Comparison of ENCODE assay signal across 18 cellular contexts in the genomic region with DNA sequence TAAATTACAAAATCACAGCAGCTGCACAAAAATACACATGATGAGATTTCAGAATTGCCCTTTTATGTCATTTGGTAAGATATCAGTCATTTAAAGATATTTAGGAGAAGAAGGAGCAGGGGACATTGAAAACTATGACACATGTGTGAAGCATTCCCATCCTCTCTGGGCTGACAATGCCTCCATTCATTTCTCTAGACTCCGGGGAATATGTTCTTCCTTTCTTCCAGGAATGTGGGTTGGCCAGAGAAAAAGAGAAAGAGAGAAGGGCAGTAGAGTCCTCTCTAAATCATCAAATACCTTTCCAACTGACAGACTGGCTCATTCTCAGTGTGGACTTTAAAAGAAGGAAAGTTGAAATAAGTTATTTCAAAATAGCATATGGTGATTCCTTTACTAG.
DNase-seq lines count a peak whose midpoint lies in the region; ATAC-seq and TF ChIP-seq lines count a peak whose summit lies in the region.
"Had no signal": no experiment of that assay in that cellular context is flagged by ENCODE, and none has a peak within 500 bp of the region (broad histone marks: within the 10 kb centered on the region; RNA-seq: fewer than 3 reads in every experiment).

No MANE protein-coding gene starts in this region.

- TF ChIP-seq RAD21 in IMR-90 (IDR thresholded peaks at IDR 0.05; ENCODE audit: low read length), result no peak

- TF ChIP-seq POLR2A in IMR-90 (IDR thresholded peaks at IDR 0.05; ENCODE audit: low read depth, low read length), result no peak

- CTCF ChIA-PET in IMR-90 (lab: Yijun Ruan, JAX), result interaction anchor here (0.6 kb wide), 1 partner anchor 141 kb away, joined by 11 read pairs; no protein-coding TSS in a partner anchor

- H4K20me1 ChIP-seq in IMR-90 (ENCODE audit: insufficient read depth, low read length), result no peaks in the 10 kb centered on the region

- dilution Hi-C loops in IMR-90 (cut with HindIII; ENCODE audit: low sequenced_read_pairs, unreplicated experiment), result no loop called here

- no peaks in the 10 kb centered on the region for H3K27me3 Mint-ChIP-seq in immature natural killer cell (ENCODE audit: low read depth in 3 of 3)

- no peak overlapping the region for H2BK12ac ChIP-seq in mesenchymal stem cell (ENCODE audit: low read length in 2 of 2)

- H3K9ac ChIP-seq in IMR-90 (ENCODE audit: low read depth, low read length) (no peak overlapping the region), mesenchymal stem cell (ENCODE audit: low read length) (no peak overlapping the region)

- no peaks in the 10 kb centered on the region for H3K9me1 ChIP-seq in IMR-90 (ENCODE audit: insufficient read depth, low read length)

- H3K4me1 ChIP-seq in IMR-90 (ENCODE audit: control insufficient read depth, insufficient read depth, low read length), result no peaks in the 10 kb centered on the region
- H3K4me1 ChIP-seq in mesenchymal stem cell (ENCODE audit: control insufficient read depth, insufficient read depth, low read depth, low read length), result no peaks in the 10 kb centered on the region
- H3K4me1 ChIP-seq: body of pancreas, vagina had no signal

- H3K36me3 ChIP-seq in IMR-90 (ENCODE audit: control insufficient read depth, insufficient read depth, low read length), result no peaks in the 10 kb centered on the region
- H3K36me3 ChIP-seq in mesenchymal stem cell (ENCODE audit: control insufficient read depth in 1 of 2, insufficient read depth in 2 of 2, low read depth in 1 of 2, low read length in 2 of 2), result no peaks in the 10 kb centered on the region
- H3K36me3 ChIP-seq: vagina had no signal

- H3K4me3 Mint-ChIP-seq in immature natural killer cell, result no peak overlapping the region
- H3K4me3 Mint-ChIP-seq: activated T-cell treated with anti-CD3 and anti-CD28 coated beads, Interleukin-2, amount 50 U/mL, for 24 hours; WTC11 had no signal

- H3K9me3 Mint-ChIP-seq in immature natural killer cell, result peaks cover 0 to 16% (median 4%) of the 10 kb centered on the region in 6 donors

- H2AK5ac ChIP-seq in IMR-90 (ENCODE audit: low read depth, low read length) (no peak overlapping the region), mesenchymal stem cell (ENCODE audit: low read length, severe bottlenecking) (no peak overlapping the region)

- peak; percentile 77 for ATAC-seq in IMR-90 (ENCODE audit: low read depth)
- no peak for ATAC-seq in left lobe of liver
- ATAC-seq: body of pancreas, esophagus mucosa, WTC11 had no signal

- H4K5ac ChIP-seq in IMR-90 (ENCODE audit: low read depth, low read length), result no peak overlapping the region

- in situ Hi-C loops in IMR-90 (cut with MboI; ENCODE audit: low sequenced_read_pairs), result loop anchor here (25.0 kb wide), 1 partner anchor 894 kb away; no protein-coding TSS in a partner anchor

- H3K79me1 ChIP-seq in IMR-90 (ENCODE audit: low read depth in 1 of 2, low read length in 2 of 2) (no peaks in the 10 kb centered on the region), mesenchymal stem cell (replicated peaks; ENCODE audit: low read length, poor library complexity, severe bottlenecking) (no peaks in the 10 kb centered on the region)

- WGBS in IMR-90 (ENCODE audit: extremely low coverage in 2 of 2, insufficient read length in 1 of 2), 2 experiments, result no CpG with 5 or more reads among the region's 1 CpG
- WGBS in mesenchymal stem cell, result no CpG with 5 or more reads among the region's 1 CpG

- H3K9me3 ChIP-seq in IMR-90 (ENCODE audit: control insufficient read depth, insufficient read depth, low read length) (no peaks in the 10 kb centered on the region), mesenchymal stem cell (ENCODE audit: control insufficient read depth, low read length) (peaks cover 5% of the 10 kb centered on the region)
- H3K9me3 ChIP-seq: body of pancreas, vagina had no signal

- H2AFZ ChIP-seq in IMR-90 (replicated peaks; ENCODE audit: low read length, poor library complexity) (no peak overlapping the region), mesenchymal stem cell (ENCODE audit: low read depth, low read length) (no peak overlapping the region)

- no peak for TF ChIP-seq CTCF in IMR-90 (conservative IDR thresholded peaks at IDR 0.05; ENCODE audit: low read depth, low read length)

- H2BK5ac ChIP-seq in IMR-90 (ENCODE audit: low read depth, low read length, poor library complexity, severe bottlenecking) (no peak overlapping the region), mesenchymal stem cell (ENCODE audit: low read depth, low read length, poor library complexity, severe bottlenecking) (no peak overlapping the region)

- H3K27me3 ChIP-seq in IMR-90 (ENCODE audit: control insufficient read depth, insufficient read depth, low read length), result no peaks in the 10 kb centered on the region
- H3K27me3 ChIP-seq in mesenchymal stem cell (ENCODE audit: control insufficient read depth in 1 of 2, insufficient read depth in 1 of 2, low read length in 2 of 2), result no peaks in the 10 kb centered on the region
- H3K27me3 ChIP-seq: body of pancreas, vagina had no signal

- H3K14ac ChIP-seq in IMR-90 (replicated peaks; ENCODE audit: low read depth, low read length), result no peak overlapping the region
- no peak overlapping the region for H3K14ac ChIP-seq in mesenchymal stem cell (ENCODE audit: low read length in 2 of 2)

- H3K4me1 Mint-ChIP-seq in immature natural killer cell, result no peaks in the 10 kb centered on the region

- POLR2A ChIA-PET in IMR-90 (lab: Charles Lee; ENCODE audit: unreplicated experiment), result no interaction called here

- peak overlapping the region; percentile 53; the same call in 1 of the 2 replicates for H3K4me2 ChIP-seq in IMR-90 (ENCODE audit: low read depth, low read length)
- no peak overlapping the region for H3K4me2 ChIP-seq in mesenchymal stem cell (ENCODE audit: low read length, poor library complexity, severe bottlenecking)

- H4K91ac ChIP-seq in IMR-90 (ENCODE audit: insufficient read depth, low read depth, low read length), result no peak overlapping the region
- no peak overlapping the region for H4K91ac ChIP-seq in mesenchymal stem cell (ENCODE audit: low read length)

- intact Hi-C loops in IMR-90 (cut with micrococcal nuclease), result no loop called here

- no peak overlapping the region for H3K27ac Mint-ChIP-seq in immature natural killer cell
- H3K27ac Mint-ChIP-seq: activated T-cell treated with anti-CD3 and anti-CD28 coated beads, Interleukin-2, amount 50 U/mL, for 24 hours; WTC11 had no signal

- H2BK15ac ChIP-seq in IMR-90 (ENCODE audit: low read depth, low read length), result no peak overlapping the region
- H2BK15ac ChIP-seq in mesenchymal stem cell (ENCODE audit: low read depth, poor library complexity, severe bottlenecking), result no peak overlapping the region

- H3K4me3 ChIP-seq in IMR-90 (ENCODE audit: insufficient read depth, low read depth, low read length) (no peak overlapping the region), mesenchymal stem cell (ENCODE audit: insufficient read depth in 1 of 2, low read depth in 1 of 2, low read length in 2 of 2) (no peak overlapping the region)
- H3K4me3 ChIP-seq: body of pancreas, vagina had no signal

- no peak overlapping the region for H3K56ac ChIP-seq in IMR-90 (ENCODE audit: extremely low read depth, insufficient read depth, low read length)

- H3K4ac ChIP-seq in IMR-90 (ENCODE audit: low read depth, low read length) (no peak overlapping the region), mesenchymal stem cell (ENCODE audit: low read depth in 1 of 2, low read length in 2 of 2) (no peak overlapping the region)

- no peak overlapping the region for H4K8ac ChIP-seq in IMR-90 (ENCODE audit: low read depth in 2 of 2, low read length in 2 of 2)
- H4K8ac ChIP-seq in mesenchymal stem cell (ENCODE audit: low read length), result no peak overlapping the region

- H2BK20ac ChIP-seq in IMR-90 (ENCODE audit: low read depth, low read length), result no peak overlapping the region

- no peaks in the 10 kb centered on the region for H3K36me3 Mint-ChIP-seq in immature natural killer cell

- peak; percentile 59 for DNase-seq in AG20443 (ENCODE audit: low spot score)
- peak; percentile 74 for DNase-seq in IMR-90
- DNase-seq in dermis blood vessel endothelial cell, result peak; percentile 37
- DNase-seq in mesenchymal stem cell, result peak; percentile 23
- DNase-seq in immature natural killer cell, result no peak
- no peak for DNase-seq in HuH-7.5 (ENCODE audit: low spot score)
- no peak for DNase-seq in left lobe of liver (ENCODE audit: low spot score)
- DNase-seq in activated gamma-delta T cell (lab: John Stamatoyannopoulos, UW), result no peak
- DNase-seq: activated T-cell treated with anti-CD3 and anti-CD28 coated beads, Interleukin-2, amount 50 U/mL, for 24 hours; AML-193; body of pancreas; NCI-H1092; NCI-H524 treated with DMSO at 0.1 percent for 48 hours; SIG-M5; stimulated activated CD4-positive, alpha-beta T cell treated with anti-CD3 and anti-CD28 coated beads, Interleukin-15, amount 100 ng/mL, for 24 hours had no signal

- H3K18ac ChIP-seq in IMR-90 (ENCODE audit: low read depth, low read length) (no peak overlapping the region), mesenchymal stem cell (ENCODE audit: low read depth in 1 of 2, low read length in 2 of 2) (no peak overlapping the region)

- H2BK120ac ChIP-seq in IMR-90 (ENCODE audit: low read depth, low read length) (no peak overlapping the region), mesenchymal stem cell (ENCODE audit: low read depth, low read length) (no peak overlapping the region)

- BruUV-seq in IMR-90 (replicated peaks; lab: Mats Ljungman, UMichigan), result no TSS peak

- no peak overlapping the region for H3K23ac ChIP-seq in IMR-90 (ENCODE audit: low read depth, low read length)
- no peak overlapping the region for H3K23ac ChIP-seq in mesenchymal stem cell (ENCODE audit: low read length in 2 of 2)

- H3K27ac ChIP-seq in IMR-90 (ENCODE audit: insufficient read depth, low read length) (no peak overlapping the region), mesenchymal stem cell (ENCODE audit: low read length, poor library complexity, severe bottlenecking) (no peak overlapping the region)
- H3K27ac ChIP-seq: body of pancreas, vagina had no signal

- no peak overlapping the region for H2AK9ac ChIP-seq in IMR-90 (replicated peaks; ENCODE audit: low read depth, low read length, poor library complexity)

TF ChIP-seq in IMR-90, 13 proteins besides CTCF, POLR2A, EP300 and RAD21 (continues in another document):
- TF ChIP-seq NFE2L2 (IDR thresholded peaks at IDR 0.05; ENCODE audit: low read depth, low read length), result no peak
- TF ChIP-seq, protein P1, sequence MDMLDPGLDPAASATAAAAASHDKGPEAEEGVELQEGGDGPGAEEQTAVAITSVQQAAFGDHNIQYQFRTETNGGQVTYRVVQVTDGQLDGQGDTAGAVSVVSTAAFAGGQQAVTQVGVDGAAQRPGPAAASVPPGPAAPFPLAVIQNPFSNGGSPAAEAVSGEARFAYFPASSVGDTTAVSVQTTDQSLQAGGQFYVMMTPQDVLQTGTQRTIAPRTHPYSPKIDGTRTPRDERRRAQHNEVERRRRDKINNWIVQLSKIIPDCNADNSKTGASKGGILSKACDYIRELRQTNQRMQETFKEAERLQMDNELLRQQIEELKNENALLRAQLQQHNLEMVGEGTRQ (IDR thresholded peaks at IDR 0.05; ENCODE audit: low read depth, low read length), result no peak
- TF ChIP-seq MAFK (IDR thresholded peaks at IDR 0.05; ENCODE audit: low read depth, low read length), result no peak
- no peak for TF ChIP-seq MAZ (IDR thresholded peaks at IDR 0.05; ENCODE audit: borderline replicate concordance, low read depth, low read length)
- no peak for TF ChIP-seq CEBPB (IDR thresholded peaks at IDR 0.05; ENCODE audit: low read depth, low read length)
- no peak for TF ChIP-seq MXI1 (IDR thresholded peaks at IDR 0.05; ENCODE audit: borderline replicate concordance, low read depth, low read length)

Comparison
In these comparisons a context has a peak if more than half of its experiments do, and no peak if none do; other contexts are left out.
1. DNase-seq: peak in AG20443 (single experiment), IMR-90 (single experiment), dermis blood vessel endothelial cell (single experiment) and mesenchymal stem cell (single experiment); none in immature natural killer cell (0 of 3), HuH-7.5 (single experiment), left lobe of liver (single experiment) and activated gamma-delta T cell (single experiment).